17 cellular contexts compared by ENCODE assay signal in the genomic region with DNA sequence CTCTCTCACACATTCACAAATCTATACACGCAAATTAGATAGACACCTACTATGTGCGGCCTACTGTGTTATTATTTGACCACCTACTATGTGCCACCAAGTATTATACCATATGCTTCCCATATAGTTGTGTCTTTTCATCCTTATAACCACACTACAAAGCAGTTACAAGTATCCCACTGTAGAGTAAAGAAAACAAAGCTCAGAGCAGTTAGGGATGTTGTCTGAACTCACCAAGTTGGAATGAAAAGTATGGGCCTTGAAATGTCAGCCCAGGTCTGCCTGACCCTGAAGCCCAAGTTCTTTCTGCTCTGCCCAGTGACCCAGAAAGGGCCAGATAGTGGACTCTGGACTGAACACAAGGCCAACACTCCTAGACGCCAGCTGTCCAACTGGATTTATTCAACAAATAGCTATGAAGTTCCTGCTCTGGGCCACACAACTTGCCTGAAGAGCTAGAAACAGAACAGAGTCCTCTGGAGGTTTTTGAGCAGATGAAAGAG. TPM values are rescaled to one million over a fixed set of nuclear protein-coding genes. Genes with fewer than 3 reads are reported as not detected.
A peak's percentile ranks its signal among the peaks of the same experiment; 100 is the strongest.
DNase-seq lines count a peak whose midpoint lies in the region; ATAC-seq and TF ChIP-seq lines count a peak whose summit lies in the region.
"Had no signal": no experiment of that assay in that cellular context is flagged by ENCODE, and none has a peak within 500 bp of the region (broad histone marks: within the 10 kb centered on the region; RNA-seq: fewer than 3 reads in every experiment).

No MANE protein-coding gene starts in this region.

- no peak overlapping the region for H3K56ac ChIP-seq in mesendoderm (ENCODE audit: low read length)

- no peak overlapping the region for H2AK5ac ChIP-seq in mesendoderm (ENCODE audit: low read length)

- no peak overlapping the region for H3K4ac ChIP-seq in mesendoderm (ENCODE audit: low read depth, low read length)

- intact Hi-C loops in heart left ventricle (cut with DNase I): no loop called here
- intact Hi-C loops in cardiac septum (cut with DNase I): no loop called here
- intact Hi-C loops in aorta (cut with DNase I): no loop called here

- H3K27ac ChIP-seq in heart left ventricle (peak overlapping the region in 1 of 12 donors; percentile 24), mesendoderm (ENCODE audit: low read depth, low read length) (no peak overlapping the region), aorta (ENCODE audit: low read depth in 1 of 2, low read length in 2 of 2) (no peak overlapping the region)

- H3K4me3 ChIP-seq in heart left ventricle (no peak overlapping the region), choroid plexus epithelial cell (ENCODE audit: low read depth, low read length) (no peak overlapping the region), mesendoderm (ENCODE audit: low read length) (no peak overlapping the region), aorta (ENCODE audit: low read length in 2 of 2) (no peak overlapping the region)

- H2BK15ac ChIP-seq in mesendoderm (replicated peaks; ENCODE audit: low read depth): no peak overlapping the region

- no peak overlapping the region for H3K23ac ChIP-seq in mesendoderm (ENCODE audit: low read length)

- DNase-seq in heart left ventricle: peak in 1 of 5 donors; percentile 34
- no peak for DNase-seq in cardiac septum (ENCODE audit: low spot score)
- peak; percentile 71 for DNase-seq in choroid plexus epithelial cell (ENCODE audit: low read depth)
- DNase-seq in mesendoderm: peak; percentile 37
- no peak for DNase-seq in aorta
- no peak for DNase-seq in stimulated activated CD4-positive, alpha-beta T cell treated with anti-CD3 and anti-CD28 coated beads, Interleukin-2, amount 100 ng/mL, for 48 hours
- DNase-seq in HEK293T (ENCODE audit: extremely low spot score): no peak
- no peak for DNase-seq in activated T-cell treated with anti-CD3 and anti-CD28 coated beads, Interleukin-2, amount 50 U/mL, for 4 hours
- DNase-seq: activated naive CD8-positive, alpha-beta T cell treated with anti-CD3 and anti-CD28 coated beads, Interleukin-2, amount 50 U/mL, for 24 hours; effector memory CD8-positive, alpha-beta T cell; OCI-M1; stimulated activated CD4-positive, alpha-beta T cell treated with anti-CD3 and anti-CD28 coated beads, Interleukin-1b, Interleukin-23, amount 100 ng/mL, for 48 hours; stimulated activated naive CD8-positive, alpha-beta T cell treated with anti-CD3 and anti-CD28 coated beads, Interleukin-15, Interleukin-2, amounts not matched to agents 100 U/mL and 50 U/mL, for 24 hours; T1000 had no signal

- H3K4me1 ChIP-seq in heart left ventricle: peaks cover 0 to 14% (median 4%) of the 10 kb centered on the region in 12 donors
- peaks cover 5% of the 10 kb centered on the region for H3K4me1 ChIP-seq in mesendoderm (ENCODE audit: control insufficient read depth, low read depth, low read length)
- H3K4me1 ChIP-seq in aorta (ENCODE audit: control insufficient read depth in 1 of 2, insufficient read depth in 2 of 2, low read length in 2 of 2): no peaks in the 10 kb centered on the region

- TF ChIP-seq POLR2A in heart left ventricle (IDR thresholded peaks at IDR 0.05): no peak

- H3K9me3 ChIP-seq in heart left ventricle (no peaks in the 10 kb centered on the region), aorta (ENCODE audit: control insufficient read depth, low read length) (no peaks in the 10 kb centered on the region)

- H3K4me1 Mint-ChIP-seq in activated T-cell treated with anti-CD3 and anti-CD28 coated beads, Interleukin-2, amount 50 U/mL, for 4 hours (ENCODE audit: low read depth): peaks cover 12% of the 10 kb centered on the region
- H3K4me1 Mint-ChIP-seq: activated naive CD8-positive, alpha-beta T cell treated with anti-CD3 and anti-CD28 coated beads, Interleukin-2, amount 50 U/mL, for 24 hours had no signal

- no peak overlapping the region for H3K4me2 ChIP-seq in mesendoderm (ENCODE audit: low read length)

- H2BK5ac ChIP-seq in mesendoderm (ENCODE audit: low read length): no peak overlapping the region

- H3K9me3 Mint-ChIP-seq in activated T-cell treated with anti-CD3 and anti-CD28 coated beads, Interleukin-2, amount 50 U/mL, for 4 hours: no peaks in the 10 kb centered on the region
- H3K9me3 Mint-ChIP-seq: activated naive CD8-positive, alpha-beta T cell treated with anti-CD3 and anti-CD28 coated beads, Interleukin-2, amount 50 U/mL, for 24 hours; effector memory CD8-positive, alpha-beta T cell; natural killer cell treated with Interleukin-12 subunit alpha and Interleukin-12 subunit beta and Interleukin-15 and Interleukin-18, amount 100 ng/mL, for 72 hours had no signal

- ATAC-seq in heart left ventricle (peak in 3 of 4 donors; percentile 63 to 71 (median 70)), aorta (ENCODE audit: low FRiP score) (peak; percentile 45)
- ATAC-seq in activated T-cell treated with anti-CD3 and anti-CD28 coated beads, Interleukin-2, amount 50 U/mL, for 4 hours: no peak
- ATAC-seq: activated naive CD8-positive, alpha-beta T cell treated with anti-CD3 and anti-CD28 coated beads, Interleukin-2, amount 50 U/mL, for 24 hours; natural killer cell treated with Interleukin-12 subunit alpha and Interleukin-12 subunit beta and Interleukin-15 and Interleukin-18, amount 100 ng/mL, for 72 hours; stimulated activated naive CD8-positive, alpha-beta T cell treated with anti-CD3 and anti-CD28 coated beads, Interleukin-15, Interleukin-2, amounts not matched to agents 100 U/mL and 50 U/mL, for 24 hours had no signal

- peaks cover 3% of the 10 kb centered on the region for H3K27me3 Mint-ChIP-seq in activated T-cell treated with anti-CD3 and anti-CD28 coated beads, Interleukin-2, amount 50 U/mL, for 4 hours (ENCODE audit: low read depth)
- H3K27me3 Mint-ChIP-seq: activated naive CD8-positive, alpha-beta T cell treated with anti-CD3 and anti-CD28 coated beads, Interleukin-2, amount 50 U/mL, for 24 hours had no signal

- H3K27me3 ChIP-seq in heart left ventricle: no peaks in the 10 kb centered on the region
- H3K27me3 ChIP-seq in mesendoderm (ENCODE audit: insufficient read depth, low read length, poor library complexity): no peaks in the 10 kb centered on the region
- H3K27me3 ChIP-seq in aorta (ENCODE audit: control insufficient read depth in 1 of 2, insufficient read depth in 2 of 2, low read length in 1 of 2): no peaks in the 10 kb centered on the region

- H3K79me2 ChIP-seq in mesendoderm (ENCODE audit: control insufficient read depth, insufficient read depth, low read length): no peaks in the 10 kb centered on the region

- no peak overlapping the region for H3K4me3 Mint-ChIP-seq in activated T-cell treated with anti-CD3 and anti-CD28 coated beads, Interleukin-2, amount 50 U/mL, for 4 hours
- H3K4me3 Mint-ChIP-seq: activated naive CD8-positive, alpha-beta T cell treated with anti-CD3 and anti-CD28 coated beads, Interleukin-2, amount 50 U/mL, for 24 hours; effector memory CD8-positive, alpha-beta T cell; natural killer cell treated with Interleukin-12 subunit alpha and Interleukin-12 subunit beta and Interleukin-15 and Interleukin-18, amount 100 ng/mL, for 72 hours had no signal

- POLR2A ChIA-PET in HEK293T (lab: Yijun Ruan, JAX): no interaction called here

- no peak overlapping the region for H3K9ac ChIP-seq in mesendoderm (ENCODE audit: low read length)

- no peaks in the 10 kb centered on the region for H3K36me3 ChIP-seq in heart left ventricle
- no peaks in the 10 kb centered on the region for H3K36me3 ChIP-seq in mesendoderm (ENCODE audit: control insufficient read depth, insufficient read depth, low read length)
- H3K36me3 ChIP-seq in aorta (ENCODE audit: control insufficient read depth in 1 of 2, insufficient read depth in 2 of 2, low read length in 1 of 2): no peaks in the 10 kb centered on the region

- 56 to 79% (median 60%) methylated on average over 3 of the region's 3 CpGs for WGBS in heart left ventricle, 4 donors
- WGBS in mesendoderm (ENCODE audit: extremely low coverage, insufficient coverage, low lambda C conversion rate): no CpG with 5 or more reads among the region's 3 CpGs
- 52 to 57% methylated on average over 3 of the region's 3 CpGs for WGBS in aorta, 2 donors

- H4K5ac ChIP-seq in mesendoderm (ENCODE audit: low read length): no peak overlapping the region

- no peaks in the 10 kb centered on the region for H3K36me3 Mint-ChIP-seq in activated T-cell treated with anti-CD3 and anti-CD28 coated beads, Interleukin-2, amount 50 U/mL, for 4 hours (ENCODE audit: insufficient read depth)
- H3K36me3 Mint-ChIP-seq: natural killer cell treated with Interleukin-12 subunit alpha and Interleukin-12 subunit beta and Interleukin-15 and Interleukin-18, amount 100 ng/mL, for 72 hours had no signal

- no peaks in the 10 kb centered on the region for H3K79me1 ChIP-seq in mesendoderm (ENCODE audit: low read length)

- no peak overlapping the region for H2BK120ac ChIP-seq in mesendoderm (ENCODE audit: low read depth, low read length)

- H3K18ac ChIP-seq in mesendoderm (ENCODE audit: low read length): no peak overlapping the region

- TF ChIP-seq CTCF in heart left ventricle (IDR thresholded peaks at IDR 0.05) (no peak), choroid plexus epithelial cell (conservative IDR thresholded peaks at IDR 0.05; ENCODE audit: low read depth, low read length) (no peak)

- CTCF ChIA-PET in HEK293T (lab: Yijun Ruan, JAX): no interaction called here

- no peak overlapping the region for H4K8ac ChIP-seq in mesendoderm (ENCODE audit: low read depth, low read length)

RNA-seq across cellular contexts. Expression of a gene that starts 8.5 kb away (rescaled TPM):
- total RNA-seq in heart left ventricle: not detected
- not detected for polyA plus RNA-seq in heart left ventricle
- not detected for total RNA-seq in cardiac septum
- polyA plus RNA-seq in mesendoderm (2013, experiment 1 of 2): not detected
- polyA plus RNA-seq in mesendoderm (2013, experiment 2 of 2): not detected
- total RNA-seq in aorta: not detected
- polyA plus RNA-seq in aorta: not detected
- not detected for total RNA-seq in activated T-cell treated with anti-CD3 and anti-CD28 coated beads, Interleukin-2, amount 50 U/mL, for 4 hours
- total RNA-seq: A673; activated CD8-positive, alpha-beta memory T cell treated with anti-CD3 and anti-CD28 coated beads for 36 hours; natural killer cell treated with Interleukin-12 subunit alpha and Interleukin-12 subunit beta and Interleukin-15 and Interleukin-18, amount 100 ng/mL, for 72 hours had no signal

RNA-seq across cellular contexts. Expression of a gene that starts 18.5 kb away (rescaled TPM):
- not detected for total RNA-seq in heart left ventricle
- polyA plus RNA-seq in heart left ventricle: not detected
- total RNA-seq in cardiac septum: not detected
- not detected for polyA plus RNA-seq in mesendoderm (2013, experiment 1 of 2)
- polyA plus RNA-seq in mesendoderm (2013, experiment 2 of 2): not detected
- not detected for total RNA-seq in aorta
- polyA plus RNA-seq in aorta: not detected
- total RNA-seq in activated T-cell treated with anti-CD3 and anti-CD28 coated beads, Interleukin-2, amount 50 U/mL, for 4 hours: not detected
- total RNA-seq: A673; activated CD8-positive, alpha-beta memory T cell treated with anti-CD3 and anti-CD28 coated beads for 36 hours; natural killer cell treated with Interleukin-12 subunit alpha and Interleukin-12 subunit beta and Interleukin-15 and Interleukin-18, amount 100 ng/mL, for 72 hours had no signal

RNA-seq across cellular contexts. Expression of a gene that starts 24.9 kb away (rescaled TPM):
- not detected for total RNA-seq in heart left ventricle
- polyA plus RNA-seq in heart left ventricle: not detected
- not detected for total RNA-seq in cardiac septum
- polyA plus RNA-seq in mesendoderm (2013, experiment 1 of 2): not detected
- polyA plus RNA-seq in mesendoderm (2013, experiment 2 of 2): not detected
- total RNA-seq in aorta: not detected
- not detected for polyA plus RNA-seq in aorta
- total RNA-seq in activated T-cell treated with anti-CD3 and anti-CD28 coated beads, Interleukin-2, amount 50 U/mL, for 4 hours: not detected
- total RNA-seq: A673; activated CD8-positive, alpha-beta memory T cell treated with anti-CD3 and anti-CD28 coated beads for 36 hours; natural killer cell treated with Interleukin-12 subunit alpha and Interleukin-12 subunit beta and Interleukin-15 and Interleukin-18, amount 100 ng/mL, for 72 hours had no signal

RNA-seq across cellular contexts. Expression of a gene that starts 33.8 kb away (rescaled TPM):
- not detected for total RNA-seq in heart left ventricle
- not detected for polyA plus RNA-seq in heart left ventricle
- total RNA-seq in cardiac septum: not detected
- not detected for polyA plus RNA-seq in mesendoderm (2013, experiment 1 of 2)
- not detected for polyA plus RNA-seq in mesendoderm (2013, experiment 2 of 2)
- not detected for total RNA-seq in aorta
- polyA plus RNA-seq in aorta: not detected
- not detected for total RNA-seq in activated T-cell treated with anti-CD3 and anti-CD28 coated beads, Interleukin-2, amount 50 U/mL, for 4 hours
- total RNA-seq: A673; activated CD8-positive, alpha-beta memory T cell treated with anti-CD3 and anti-CD28 coated beads for 36 hours; natural killer cell treated with Interleukin-12 subunit alpha and Interleukin-12 subunit beta and Interleukin-15 and Interleukin-18, amount 100 ng/mL, for 72 hours had no signal

RNA-seq across cellular contexts. Expression of a gene that starts 46.3 kb away (rescaled TPM):
- total RNA-seq in heart left ventricle (not detected), cardiac septum (not detected), aorta (not detected)
- polyA plus RNA-seq in heart left ventricle (not detected), aorta (not detected)
- polyA plus RNA-seq in mesendoderm (2013, experiment 1 of 2): not detected
- not detected for polyA plus RNA-seq in mesendoderm (2013, experiment 2 of 2)
- total RNA-seq in activated T-cell treated with anti-CD3 and anti-CD28 coated beads, Interleukin-2, amount 50 U/mL, for 4 hours: not detected
- total RNA-seq: A673; activated CD8-positive, alpha-beta memory T cell treated with anti-CD3 and anti-CD28 coated beads for 36 hours; natural killer cell treated with Interleukin-12 subunit alpha and Interleukin-12 subunit beta and Interleukin-15 and Interleukin-18, amount 100 ng/mL, for 72 hours had no signal

Comparison
In these comparisons a context has a peak if more than half of its experiments do, and no peak if none do; other contexts are left out.
1. ATAC-seq: peak in heart left ventricle (3 of 4) and aorta (single experiment); none in activated T-cell treated with anti-CD3 and anti-CD28 coated beads, Interleukin-2, amount 50 U/mL, for 4 hours (0 of 2).
2. DNase-seq: peak in choroid plexus epithelial cell (single experiment) and mesendoderm (single experiment); none in cardiac septum (single experiment), aorta (0 of 2), stimulated activated CD4-positive, alpha-beta T cell treated with anti-CD3 and anti-CD28 coated beads, Interleukin-2, amount 100 ng/mL, for 48 hours (0 of 2), HEK293T (single experiment) and activated T-cell treated with anti-CD3 and anti-CD28 coated beads, Interleukin-2, amount 50 U/mL, for 4 hours (single experiment).